Comparison of ENCODE assay signal across 18 cellular contexts in the genomic region with DNA sequence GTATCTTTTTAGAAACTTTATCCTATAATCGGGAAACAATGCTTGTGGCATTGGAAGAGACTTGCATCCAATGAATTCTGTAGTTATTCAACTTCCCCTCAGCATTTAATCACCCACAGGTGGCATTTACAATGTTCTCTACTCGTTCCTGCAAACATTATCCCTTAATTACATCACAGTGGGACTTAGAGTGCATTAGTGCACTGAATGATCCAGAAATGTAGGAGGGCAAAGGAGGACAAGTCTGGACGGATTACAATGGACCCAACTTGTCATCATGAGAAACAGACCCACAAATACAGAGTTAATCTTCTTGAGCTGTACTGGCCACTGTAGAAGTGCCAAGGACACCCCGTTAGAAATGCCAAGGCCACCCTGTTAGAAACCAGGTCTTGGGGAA.
DNase-seq lines count a peak whose midpoint lies in the region; ATAC-seq and TF ChIP-seq lines count a peak whose summit lies in the region.
"Had no signal": no experiment of that assay in that cellular context is flagged by ENCODE, and none has a peak within 500 bp of the region (broad histone marks: within the 10 kb centered on the region; RNA-seq: fewer than 3 reads in every experiment).

No MANE protein-coding gene starts in this region.

- no peaks in the 10 kb centered on the region for H3K9me3 Mint-ChIP-seq in activated CD4-positive, alpha-beta T cell treated with anti-CD3 and anti-CD28 coated beads for 36 hours (ENCODE audit: low read depth)
- no peaks in the 10 kb centered on the region for H3K9me3 Mint-ChIP-seq in stimulated activated effector memory CD8-positive, alpha-beta T cell treated with anti-CD3 and anti-CD28 coated beads, Interleukin-12 subunit alpha, Interleukin-12 subunit beta, amount 100 ng/mL, for 72 hours
- H3K9me3 Mint-ChIP-seq in T-cell = no peaks in the 10 kb centered on the region

- peaks cover 0 to 15% of the 10 kb centered on the region in 2 donors for H3K36me3 ChIP-seq in adrenal gland (replicated peaks in 1 of 2)

- TF ChIP-seq CTCF in adrenal gland (IDR thresholded peaks at IDR 0.05) = no peak

- ATAC-seq in activated CD4-positive, alpha-beta T cell treated with anti-CD3 and anti-CD28 coated beads for 36 hours = no peak
- ATAC-seq in stimulated activated effector memory CD8-positive, alpha-beta T cell treated with anti-CD3 and anti-CD28 coated beads, Interleukin-12 subunit alpha, Interleukin-12 subunit beta, amount 100 ng/mL, for 72 hours = no peak
- ATAC-seq in T-cell (replicated peaks in 1 of 4) = no peak
- ATAC-seq in Right ventricle myocardium superior (ENCODE audit: poor library complexity) = no peak

- H3K27me3 Mint-ChIP-seq in activated CD4-positive, alpha-beta T cell treated with anti-CD3 and anti-CD28 coated beads for 36 hours = no peaks in the 10 kb centered on the region
- no peaks in the 10 kb centered on the region for H3K27me3 Mint-ChIP-seq in T-cell
- H3K27me3 Mint-ChIP-seq: B cell had no signal

- DNase-seq in activated CD4-positive, alpha-beta T cell treated with anti-CD3 and anti-CD28 coated beads for 36 hours = no peak
- no peak for DNase-seq in activated CD4-positive, alpha-beta T cell treated with anti-CD3 and anti-CD28 coated beads for 1 hour
- DNase-seq in NCI-H524 (lab: John Stamatoyannopoulos, UW) = peak; percentile 39 to 43
- peak in 5 of 7 donors; percentile 25 to 54 (median 26) for DNase-seq in adrenal gland
- DNase-seq in stimulated activated effector memory CD8-positive, alpha-beta T cell treated with anti-CD3 and anti-CD28 coated beads, Interleukin-12 subunit alpha, Interleukin-12 subunit beta, amount 100 ng/mL, for 72 hours (ENCODE audit: low spot score in 2 of 2) = no peak
- DNase-seq in NCI-H187 (lab: John Stamatoyannopoulos, UW) = no peak
- no peak for DNase-seq in T-cell
- no peak for DNase-seq in Right ventricle myocardium superior
- DNase-seq: 8988T; H7; KG1; NCI-H1436; NCI-H2029 treated with DMSO at 0.1 percent for 48 hours; NCI-H526; NK-92 treated with Interleukin-12 subunit alpha and Interleukin-12 subunit beta, amount 100 ng/mL, for 24 hours; SHP77 had no signal

- 34 to 39% (median 37%) methylated on average over 4 of the region's 4 CpGs for WGBS in adrenal gland, 4 donors

- TF ChIP-seq POLR2A in adrenal gland (IDR thresholded peaks at IDR 0.05) = no peak

- H3K27ac Mint-ChIP-seq in activated CD4-positive, alpha-beta T cell treated with anti-CD3 and anti-CD28 coated beads for 36 hours = peak overlapping the region; percentile 27
- H3K27ac Mint-ChIP-seq in stimulated activated effector memory CD8-positive, alpha-beta T cell treated with anti-CD3 and anti-CD28 coated beads, Interleukin-12 subunit alpha, Interleukin-12 subunit beta, amount 100 ng/mL, for 72 hours = peak overlapping the region; percentile 58
- H3K27ac Mint-ChIP-seq in T-cell = peak overlapping the region in 1 of 2 donors; percentile 23

- H3K4me1 ChIP-seq in adrenal gland (replicated peaks in 1 of 2) = peaks cover 7 to 26% of the 10 kb centered on the region in 2 donors

- no peaks in the 10 kb centered on the region for H3K27me3 ChIP-seq in adrenal gland

- peaks cover 7% of the 10 kb centered on the region for H3K4me1 Mint-ChIP-seq in activated CD4-positive, alpha-beta T cell treated with anti-CD3 and anti-CD28 coated beads for 36 hours
- H3K4me1 Mint-ChIP-seq in stimulated activated effector memory CD8-positive, alpha-beta T cell treated with anti-CD3 and anti-CD28 coated beads, Interleukin-12 subunit alpha, Interleukin-12 subunit beta, amount 100 ng/mL, for 72 hours = peaks cover 9% of the 10 kb centered on the region
- H3K4me1 Mint-ChIP-seq in T-cell = peaks cover 10 to 13% (median 11%) of the 10 kb centered on the region in 3 donors
- H3K4me1 Mint-ChIP-seq: B cell had no signal

- intact Hi-C loops in activated CD4-positive, alpha-beta T cell treated with anti-CD3 and anti-CD28 coated beads for 36 hours (cut with DNase I, micrococcal nuclease) = no loop called here
- intact Hi-C loops in adrenal gland (cut with DNase I) = no loop called here
- intact Hi-C loops in Right ventricle myocardium superior (cut with DNase I) = no loop called here

- peaks cover 39% of the 10 kb centered on the region for H3K36me3 Mint-ChIP-seq in activated CD4-positive, alpha-beta T cell treated with anti-CD3 and anti-CD28 coated beads for 36 hours (ENCODE audit: low read depth)
- H3K36me3 Mint-ChIP-seq in stimulated activated effector memory CD8-positive, alpha-beta T cell treated with anti-CD3 and anti-CD28 coated beads, Interleukin-12 subunit alpha, Interleukin-12 subunit beta, amount 100 ng/mL, for 72 hours = peaks cover 97% of the 10 kb centered on the region
- peaks cover 65% of the 10 kb centered on the region for H3K36me3 Mint-ChIP-seq in T-cell

- POLR2A ChIA-PET in activated CD4-positive, alpha-beta T cell treated with anti-CD3 and anti-CD28 coated beads for 36 hours (lab: Charles Lee) = no interaction called here
- POLR2A ChIA-PET in T-cell (lab: Charles Lee) = no interaction called here

- H3K4me3 Mint-ChIP-seq in activated CD4-positive, alpha-beta T cell treated with anti-CD3 and anti-CD28 coated beads for 36 hours = no peak overlapping the region
- no peak overlapping the region for H3K4me3 Mint-ChIP-seq in stimulated activated effector memory CD8-positive, alpha-beta T cell treated with anti-CD3 and anti-CD28 coated beads, Interleukin-12 subunit alpha, Interleukin-12 subunit beta, amount 100 ng/mL, for 72 hours
- no peak overlapping the region for H3K4me3 Mint-ChIP-seq in T-cell
- H3K4me3 Mint-ChIP-seq: B cell had no signal

- H3K4me3 ChIP-seq in adrenal gland = peak overlapping the region in 1 of 4 donors; percentile 0
- H3K4me3 ChIP-seq: SK-N-MC had no signal

- H3K9me3 ChIP-seq in adrenal gland (replicated peaks in 1 of 3) = no peaks in the 10 kb centered on the region

- CTCF ChIA-PET in activated CD4-positive, alpha-beta T cell treated with anti-CD3 and anti-CD28 coated beads for 36 hours (lab: Charles Lee) = interaction anchor here (1.1 to 1.3 kb wide), 2 partner anchors 10 to 407 kb away, joined by 3 to 5 read pairs; no protein-coding TSS in a partner anchor
- CTCF ChIA-PET in T-cell (lab: Charles Lee) = no interaction called here

- H3K27ac ChIP-seq in adrenal gland = peak overlapping the region in 1 of 5 donors; percentile 26
- H3K27ac ChIP-seq: SK-N-MC had no signal

Comparison
In these comparisons a context has a peak if more than half of its experiments do, and no peak if none do; other contexts are left out.
1. DNase-seq: peak in NCI-H524 (2 of 2) and adrenal gland (5 of 7); none in activated CD4-positive, alpha-beta T cell treated with anti-CD3 and anti-CD28 coated beads for 36 hours (single experiment), activated CD4-positive, alpha-beta T cell treated with anti-CD3 and anti-CD28 coated beads for 1 hour (single experiment), stimulated activated effector memory CD8-positive, alpha-beta T cell treated with anti-CD3 and anti-CD28 coated beads, Interleukin-12 subunit alpha, Interleukin-12 subunit beta, amount 100 ng/mL, for 72 hours (0 of 2), NCI-H187 (0 of 2), T-cell (0 of 34) and Right ventricle myocardium superior (single experiment).